Comparison of ENCODE assay signal across 15 cellular contexts in the genomic region with DNA sequence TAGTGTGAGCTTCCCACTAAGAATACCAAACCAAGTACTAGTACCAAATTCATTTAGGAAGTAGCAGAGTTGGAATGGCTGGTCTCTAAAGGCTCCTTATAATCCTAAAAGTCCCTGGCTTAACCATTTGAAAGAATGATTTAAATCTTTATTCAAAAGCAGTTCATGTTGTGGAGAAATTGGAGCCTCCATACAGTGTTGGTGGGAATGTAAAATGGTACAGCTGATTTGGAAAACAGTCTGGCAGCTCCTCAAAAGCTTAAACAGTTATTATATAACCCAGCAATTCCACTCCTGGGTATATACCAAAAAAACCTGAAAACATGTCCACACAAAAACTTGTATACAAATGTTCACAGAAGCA. TPM values are rescaled to one million over a fixed set of nuclear protein-coding genes. Genes with fewer than 3 reads are reported as not detected.
DNase-seq lines count a peak whose midpoint lies in the region; ATAC-seq and TF ChIP-seq lines count a peak whose summit lies in the region.
"Had no signal": no experiment of that assay in that cellular context is flagged by ENCODE, and none has a peak within 500 bp of the region (broad histone marks: within the 10 kb centered on the region; RNA-seq: fewer than 3 reads in every experiment).

No MANE protein-coding gene starts in this region.

- H3K9ac ChIP-seq in BLaER1, result 0 out of 2 replicates have a peak overlapping the region, but pooled peaks have one; percentile 9
- H3K9ac ChIP-seq in Loucy (ENCODE audit: low read depth, low read length, poor library complexity, severe bottlenecking), result peak overlapping the region; percentile 97
- H3K9ac ChIP-seq in duodenal mucosa (ENCODE audit: low read depth in 1 of 2, low read length in 2 of 2), result peak overlapping the region; percentile 27 to 48

- H3K4me3 ChIP-seq in BLaER1 (no peak overlapping the region), Loucy (ENCODE audit: low read length, poor library complexity, severe bottlenecking) (peak overlapping the region; percentile 92), duodenal mucosa (ENCODE audit: low read depth in 1 of 2, low read length in 2 of 2) (peak overlapping the region; percentile 53 to 60)
- H3K4me3 ChIP-seq: mucosa of descending colon had no signal

- DNase-seq in natural killer cell treated with Interleukin-12 subunit alpha and Interleukin-12 subunit beta and Interleukin-15 and Interleukin-18, amount 100 ng/mL, for 72 hours (ENCODE audit: low spot score), result no peak
- DNase-seq in left lobe of liver (ENCODE audit: low spot score) (no peak), amniotic stem cell (lab: John Stamatoyannopoulos, UW) (no peak), NCI-H1417 (lab: John Stamatoyannopoulos, UW) (no peak)
- DNase-seq in activated CD4-positive, CD25-positive, alpha-beta regulatory T cell treated with anti-CD3 and anti-CD28 coated beads, Interleukin-2, amount 50 U/mL, for 72 hours, result no peak
- DNase-seq: aorta; Caco-2; foreskin melanocyte; mucosa of descending colon; NCI-H1105; NK-92 treated with Interleukin-12 subunit alpha and Interleukin-12 subunit beta, amount 100 ng/mL, for 24 hours had no signal

- peak overlapping the region; percentile 52 for H3K4me3 Mint-ChIP-seq in natural killer cell treated with Interleukin-12 subunit alpha and Interleukin-12 subunit beta and Interleukin-15 and Interleukin-18, amount 100 ng/mL, for 72 hours

- H2AFZ ChIP-seq in Loucy (ENCODE audit: low read length), result no peak overlapping the region

- ATAC-seq in natural killer cell treated with Interleukin-12 subunit alpha and Interleukin-12 subunit beta and Interleukin-15 and Interleukin-18, amount 100 ng/mL, for 72 hours, result no peak
- no peak for ATAC-seq in left lobe of liver
- ATAC-seq: mucosa of descending colon had no signal

- H3K9me3 ChIP-seq in BLaER1 (no peaks in the 10 kb centered on the region), Loucy (ENCODE audit: insufficient read depth, low read depth, low read length) (no peaks in the 10 kb centered on the region), duodenal mucosa (ENCODE audit: control insufficient read depth in 1 of 2, low read length in 2 of 2) (no peaks in the 10 kb centered on the region)
- H3K9me3 ChIP-seq: Caco-2, mucosa of descending colon had no signal

- H3K4me1 Mint-ChIP-seq in natural killer cell treated with Interleukin-12 subunit alpha and Interleukin-12 subunit beta and Interleukin-15 and Interleukin-18, amount 100 ng/mL, for 72 hours (ENCODE audit: low read depth in 2 of 2), result peaks cover 29 to 33% of the 10 kb centered on the region in 2 donors

- H3K27me3 ChIP-seq in BLaER1 (no peaks in the 10 kb centered on the region), Loucy (ENCODE audit: insufficient read depth, low read length, poor library complexity, severe bottlenecking) (no peaks in the 10 kb centered on the region), duodenal mucosa (ENCODE audit: control insufficient read depth in 1 of 2, insufficient read depth in 2 of 2, low read length in 2 of 2) (no peaks in the 10 kb centered on the region)

- no peak for TF ChIP-seq CTCF in Loucy (conservative IDR thresholded peaks at IDR 0.05; ENCODE audit: low read length)

- H3K79me2 ChIP-seq in Loucy (ENCODE audit: insufficient read depth, low read length), result peaks cover 79% of the 10 kb centered on the region

- H3K27ac ChIP-seq in BLaER1, result 0 out of 2 replicates have a peak overlapping the region, but pooled peaks have one; percentile 5
- H3K27ac ChIP-seq in duodenal mucosa (ENCODE audit: low read depth, low read length), result no peak overlapping the region
- H3K27ac ChIP-seq: HL-60 had no signal

- H4K20me1 ChIP-seq in BLaER1, result peaks cover 25% of the 10 kb centered on the region; the same call in 1 of the 2 replicates
- H4K20me1 ChIP-seq in Loucy (ENCODE audit: insufficient read depth, low read length, poor library complexity, severe bottlenecking), result peaks cover 17% of the 10 kb centered on the region

- no peaks in the 10 kb centered on the region for H3K9me3 Mint-ChIP-seq in natural killer cell treated with Interleukin-12 subunit alpha and Interleukin-12 subunit beta and Interleukin-15 and Interleukin-18, amount 100 ng/mL, for 72 hours

- peaks cover 23% of the 10 kb centered on the region for H3K36me3 Mint-ChIP-seq in natural killer cell treated with Interleukin-12 subunit alpha and Interleukin-12 subunit beta and Interleukin-15 and Interleukin-18, amount 100 ng/mL, for 72 hours

- no peaks in the 10 kb centered on the region for H3K9me2 ChIP-seq in Loucy (replicated peaks; ENCODE audit: low read depth, low read length)

- peaks cover 6% of the 10 kb centered on the region; the same call in 1 of the 2 replicates for H3F3A ChIP-seq in Loucy (ENCODE audit: low read depth)

- H3K27me3 Mint-ChIP-seq in natural killer cell treated with Interleukin-12 subunit alpha and Interleukin-12 subunit beta and Interleukin-15 and Interleukin-18, amount 100 ng/mL, for 72 hours, result no peaks in the 10 kb centered on the region

- H3K4me2 ChIP-seq in BLaER1 (peak overlapping the region; percentile 83), Loucy (ENCODE audit: low read depth, low read length, poor library complexity, severe bottlenecking) (peak overlapping the region; percentile 99)

- peak overlapping the region; percentile 49 to 79 for H3K27ac Mint-ChIP-seq in natural killer cell treated with Interleukin-12 subunit alpha and Interleukin-12 subunit beta and Interleukin-15 and Interleukin-18, amount 100 ng/mL, for 72 hours

- peaks cover 48% of the 10 kb centered on the region for H3K4me1 ChIP-seq in BLaER1
- H3K4me1 ChIP-seq in Loucy (ENCODE audit: insufficient read depth, low read length, poor library complexity, severe bottlenecking), result peaks cover 48% of the 10 kb centered on the region
- peaks cover 6 to 30% of the 10 kb centered on the region in 2 donors for H3K4me1 ChIP-seq in duodenal mucosa (ENCODE audit: control insufficient read depth in 1 of 2, insufficient read depth in 2 of 2, low read length in 2 of 2)

- H3K36me3 ChIP-seq in BLaER1 (peaks cover 66% of the 10 kb centered on the region), Loucy (ENCODE audit: insufficient read depth, low read length) (peaks cover 34% of the 10 kb centered on the region), duodenal mucosa (ENCODE audit: control insufficient read depth in 1 of 2, insufficient read depth in 2 of 2, low read length in 2 of 2) (peaks cover 28 to 47% of the 10 kb centered on the region in 2 donors)

RNA-seq across cellular contexts. Expression of a gene that starts 2.9 kb away (rescaled TPM):
- 10 to 100 TPM; 57.2 to 88.0 TPM for total RNA-seq in natural killer cell treated with Interleukin-12 subunit alpha and Interleukin-12 subunit beta and Interleukin-15 and Interleukin-18, amount 100 ng/mL, for 72 hours
- total RNA-seq in left lobe of liver, result 281 TPM

RNA-seq across cellular contexts. Expression of a gene that starts 21.7 kb away (rescaled TPM):
- total RNA-seq in natural killer cell treated with Interleukin-12 subunit alpha and Interleukin-12 subunit beta and Interleukin-15 and Interleukin-18, amount 100 ng/mL, for 72 hours, result 10 to 100 TPM; 26.2 to 41.8 TPM
- 2.6 TPM for total RNA-seq in left lobe of liver

Comparison
In these comparisons a context has a peak if more than half of its experiments do, and no peak if none do; other contexts are left out.
1. H3K9ac ChIP-seq: peak in every context shown above with its lines; median percentile 97 in Loucy; 38 in duodenal mucosa; 9 in BLaER1.